14 cellular contexts compared by ENCODE assay signal in the genomic region with DNA sequence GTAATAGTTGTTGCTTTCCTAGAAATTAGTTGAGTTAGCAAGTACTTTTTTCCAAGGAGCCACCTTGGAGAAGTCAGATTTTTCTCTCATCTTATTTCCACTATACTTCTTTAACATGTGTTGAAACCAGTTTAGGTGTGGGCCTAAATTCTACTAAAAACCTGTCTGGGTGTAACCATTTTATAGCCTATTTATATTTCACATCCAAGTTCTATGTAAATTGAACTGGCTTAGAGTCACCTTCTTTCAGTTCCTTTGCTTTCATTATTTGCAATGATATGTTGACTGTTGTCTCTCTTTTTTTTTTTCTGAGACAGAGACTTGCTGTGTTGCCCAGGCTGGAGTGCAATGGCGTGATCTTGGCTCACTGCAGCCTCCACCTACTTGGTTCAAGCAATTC.
"Had no signal": no experiment of that assay in that cellular context is flagged by ENCODE, and none has a peak within 500 bp of the region (broad histone marks: within the 10 kb centered on the region; RNA-seq: fewer than 3 reads in every experiment).

No MANE protein-coding gene starts in this region.

- H3K9me3 ChIP-seq: heart left ventricle, ovary, thyroid gland had no signal

- H3K36me3 ChIP-seq: heart left ventricle, ovary, thyroid gland had no signal

- H3K27ac Mint-ChIP-seq: natural killer cell, progenitor cell of endocrine pancreas had no signal

- H3K27ac ChIP-seq: ovary, thyroid gland had no signal

- DNase-seq: caudate nucleus; effector memory CD4-positive, alpha-beta T cell; heart left ventricle; hypothalamus; kidney glomerular epithelial cell; natural killer cell; ovary; right cardiac atrium; small intestine; stimulated activated CD4-positive, alpha-beta T cell treated with anti-CD3 and anti-CD28 coated beads, Interleukin-2, amount 100 ng/mL, for 48 hours; stimulated activated naive CD4-positive, alpha-beta T cell treated with Interleukin-2 at 50 U/mL for 16 hours; thyroid gland had no signal

- H3K27me3 Mint-ChIP-seq: progenitor cell of endocrine pancreas had no signal

- H3K4me3 ChIP-seq: heart left ventricle, ovary, thyroid gland had no signal

- H3K36me3 Mint-ChIP-seq: natural killer cell had no signal

- H3K4me1 Mint-ChIP-seq: natural killer cell had no signal

- H3K27me3 ChIP-seq: heart left ventricle, ovary, thyroid gland had no signal

- H3K9me3 Mint-ChIP-seq: natural killer cell had no signal

- H3K4me3 Mint-ChIP-seq: natural killer cell, neural crest cell had no signal
